In genomic region chr4:159018062-159018629, GRCh38 we compare ENCODE assay signal across 11 cellular contexts.
DNase-seq lines count a peak whose midpoint lies in the region; ATAC-seq lines count a peak whose summit lies in the region.
"Had no signal": no experiment of that assay in that cellular context is flagged by ENCODE, and none has a peak within 500 bp of the region (broad histone marks: within the 10 kb centered on the region; RNA-seq: fewer than 3 reads in every experiment).

No MANE protein-coding gene starts in this region.

- DNase-seq in left kidney (ENCODE audit: low read depth, low spot score) = peak; percentile 17
- no peak for DNase-seq in islet precursor cell
- no peak for DNase-seq in AG08396 (ENCODE audit: low spot score)
- DNase-seq in stimulated activated CD4-positive, alpha-beta T cell treated with anti-CD3 and anti-CD28 coated beads, Interleukin-4, amount 100 ng/mL, for 1 hour = no peak
- no peak for DNase-seq in KG1 (lab: John Stamatoyannopoulos, UW)
- DNase-seq: activated effector memory CD4-positive, alpha-beta T cell treated with anti-CD3 and anti-CD28 coated beads, Interleukin-2, amount 50 U/mL, for 16 hours; mucosa of descending colon had no signal

- peak; percentile 97 for ATAC-seq in GM18868 (IDR thresholded peaks at IDR 0.05; ENCODE audit: unreplicated experiment)
- peak; percentile 94 for ATAC-seq in GM21786 (IDR thresholded peaks at IDR 0.05; ENCODE audit: unreplicated experiment)
- ATAC-seq in HG03469 (IDR thresholded peaks at IDR 0.05; ENCODE audit: unreplicated experiment) = peak; percentile 96
- ATAC-seq: mucosa of descending colon, SK-N-SH treated with all-trans-retinoic acid at 6 μM for 48 hours had no signal
